In genomic region chr7:13411641-13412040, GRCh38 we compare ENCODE assay signal across 16 cellular contexts.
"Had no signal": no experiment of that assay in that cellular context is flagged by ENCODE, and none has a peak within 500 bp of the region (broad histone marks: within the 10 kb centered on the region; RNA-seq: fewer than 3 reads in every experiment).

No MANE protein-coding gene starts in this region.

- H3K4me3 ChIP-seq: adrenal gland, gastroesophageal sphincter, hepatocyte, ovary had no signal

- H2AFZ ChIP-seq: hepatocyte had no signal

- ATAC-seq: activated CD8-positive, alpha-beta T cell treated with anti-CD3 and anti-CD28 coated beads, Interleukin-2, amount 10 ng/mL, durations not matched to agents 7 days and 5 days; gastroesophageal sphincter; left lobe of liver; stimulated activated effector memory CD8-positive, alpha-beta T cell treated with anti-CD3 and anti-CD28 coated beads, Interleukin-12 subunit alpha, Interleukin-12 subunit beta, amount 100 ng/mL, for 72 hours had no signal

- DNase-seq: activated B cell treated with CpG ODN at 0.5 μM for 24 hours; activated CD4-positive, alpha-beta T cell treated with anti-CD3 and anti-CD28 coated beads, Interleukin-2, amount 10 ng/mL, durations not matched to agents 24 days and 14 days; activated CD8-positive, alpha-beta memory T cell treated with anti-CD3 and anti-CD28 coated beads, Interleukin-2, amount 50 U/mL, for 4 hours; activated CD8-positive, alpha-beta T cell treated with anti-CD3 and anti-CD28 coated beads, Interleukin-2, amount 10 ng/mL, durations not matched to agents 7 days and 5 days; activated effector memory CD4-positive, alpha-beta T cell treated with anti-CD3 and anti-CD28 coated beads, Interleukin-2, amount 50 U/mL, for 16 hours; activated T-cell treated with anti-CD3 and anti-CD28 coated beads, Interleukin-2, amount 50 U/mL, for 48 hours; adrenal gland; erythroblast; islet precursor cell; naive B cell; ovary; stimulated activated CD4-positive, alpha-beta T cell treated with anti-CD3 and anti-CD28 coated beads, Interleukin-12 subunit alpha, Interleukin-12 subunit beta, amount 100 ng/mL, for 4 hours had no signal

- H3K27me3 ChIP-seq: adrenal gland, gastroesophageal sphincter, hepatocyte, ovary had no signal

- H3K4me2 ChIP-seq: hepatocyte had no signal

- H3K9me3 ChIP-seq: adrenal gland, gastroesophageal sphincter, ovary had no signal

- H3K36me3 ChIP-seq: adrenal gland, gastroesophageal sphincter, ovary had no signal

- H3K27ac ChIP-seq: adrenal gland, gastroesophageal sphincter, hepatocyte, ovary had no signal

- H3K4me1 ChIP-seq: adrenal gland had no signal

- H3K79me2 ChIP-seq: hepatocyte had no signal
